In genomic region chr5:145801195-145801594, GRCh38 we compare ENCODE assay signal across 1 cellular context.
TF ChIP-seq lines count a peak whose summit lies in the region.

No MANE protein-coding gene starts in this region.

TF ChIP-seq in K562, 482 proteins besides CTCF, POLR2A, EP300 and RAD21:
- no peak for TF ChIP-seq U2AF1 (optimal IDR thresholded peaks at IDR 0.05; ENCODE audit: low read depth, low read length)
- TF ChIP-seq NFATC3 (IDR thresholded peaks at IDR 0.05): peak; percentile 90
- TF ChIP-seq RNF2 (IDR thresholded peaks at IDR 0.05): no peak
- no peak for TF ChIP-seq PCBP2 (IDR thresholded peaks at IDR 0.05; ENCODE audit: low read depth, low read length, poor library complexity, severe bottlenecking)
- peak; percentile 22; the same call in 1 of the 2 replicates for TF ChIP-seq ARID1B (IDR thresholded peaks at IDR 0.05)
- no peak for TF ChIP-seq ZKSCAN1 (IDR thresholded peaks at IDR 0.05; ENCODE audit: low read depth, low read length)
- no peak for TF ChIP-seq ATF1 (CRISPR knock-in tag; IDR thresholded peaks at IDR 0.05)
- no peak for TF ChIP-seq ATF1 (tag; IDR thresholded peaks at IDR 0.05)
- peak; percentile 92 for TF ChIP-seq ATF3 (IDR thresholded peaks at IDR 0.05)
- no peak for TF ChIP-seq ATF3 (CRISPR knock-in tag; conservative IDR thresholded peaks at IDR 0.05)
- no peak for TF ChIP-seq CEBPG (CRISPR knock-in tag; IDR thresholded peaks at IDR 0.05)
- TF ChIP-seq CEBPG (tag; conservative IDR thresholded peaks at IDR 0.05 in 1 of 2, IDR thresholded peaks at IDR 0.05 in 1 of 2): peak; percentile 51 to 93; a peak in 3 of 4 replicates
- TF ChIP-seq SNRNP70 (optimal IDR thresholded peaks at IDR 0.05; ENCODE audit: low read depth, low read length): no peak
- TF ChIP-seq PKNOX1 (IDR thresholded peaks at IDR 0.05): 0 out of 2 replicates have a peak, but pooled peaks have one; percentile 22
- TF ChIP-seq SPI1 (IDR thresholded peaks at IDR 0.05; ENCODE audit: borderline replicate concordance, low read depth, low read length): no peak
- TF ChIP-seq MEIS2 (IDR thresholded peaks at IDR 0.05; ENCODE audit: partially characterized antibody): peak; percentile 43
- no peak for TF ChIP-seq NCOA4 (IDR thresholded peaks at IDR 0.05; ENCODE audit: partially characterized antibody)
- TF ChIP-seq ZNF318 (IDR thresholded peaks at IDR 0.05; ENCODE audit: borderline replicate concordance in 1 of 2, low read depth in 1 of 2): 0 out of 4 replicates have a peak, but pooled peaks of 1 of the 2 experiments have one; percentile 52
- TF ChIP-seq MAZ (CRISPR knock-in tag; conservative IDR thresholded peaks at IDR 0.05 in 1 of 2, IDR thresholded peaks at IDR 0.05 in 1 of 2): no peak
- TF ChIP-seq SMARCA4 (IDR thresholded peaks at IDR 0.05): 0 out of 2 replicates have a peak, but pooled peaks have one; percentile 29
- 0 out of 2 replicates have a peak, but pooled peaks have one; percentile 42 for TF ChIP-seq CTBP1 (IDR thresholded peaks at IDR 0.05; ENCODE audit: borderline replicate concordance)
- TF ChIP-seq ATF7 (IDR thresholded peaks at IDR 0.05): 0 out of 2 replicates have a peak, but pooled peaks have one; percentile 46
- TF ChIP-seq BRD4 (IDR thresholded peaks at IDR 0.05): no peak
- TF ChIP-seq KHSRP (IDR thresholded peaks at IDR 0.05): no peak
- no peak for TF ChIP-seq ETS2 (tag; IDR thresholded peaks at IDR 0.05; ENCODE audit: borderline replicate concordance, poor library complexity, severe bottlenecking)
- no peak; the same call in 1 of the 2 replicates for TF ChIP-seq LEF1 (IDR thresholded peaks at IDR 0.05)
- TF ChIP-seq E2F6 (IDR thresholded peaks at IDR 0.05; ENCODE audit: borderline replicate concordance in 1 of 2, extremely low read depth in 1 of 2, insufficient read depth in 1 of 2, insufficient read length in 1 of 2, low read depth in 1 of 2, low read length in 1 of 2, poor library complexity in 1 of 2, severe bottlenecking in 1 of 2): no peak
- 0 out of 2 replicates have a peak, but pooled peaks have one; percentile 32 for TF ChIP-seq ESRRA (IDR thresholded peaks at IDR 0.05; ENCODE audit: borderline replicate concordance, low read depth)
- peak; percentile 82 for TF ChIP-seq JUND (IDR thresholded peaks at IDR 0.05; ENCODE audit: borderline replicate concordance, low read depth, low read length)
- peak; percentile 53; the same call in 2 of the 3 replicates for TF ChIP-seq JUND (tag; IDR thresholded peaks at IDR 0.05; ENCODE audit: borderline replicate concordance, low read depth, low read length)
- no peak for TF ChIP-seq NONO (IDR thresholded peaks at IDR 0.05; ENCODE audit: low read depth in 2 of 2, low read length in 1 of 2)
- peak in 1 of 2 experiments; percentile 72; a peak in 1 of 4 replicates for TF ChIP-seq TRIM24 (IDR thresholded peaks at IDR 0.05)
- peak; percentile 77 for TF ChIP-seq FOSL1 (tag; conservative IDR thresholded peaks at IDR 0.05)
